12 cellular contexts compared by ENCODE assay signal in genomic region chr18:12403601-12404506, GRCh38. TPM values are rescaled to one million over a fixed set of nuclear protein-coding genes. Genes with fewer than 3 reads are reported as not detected.
DNase-seq lines count a peak whose midpoint lies in the region; ATAC-seq and TF ChIP-seq lines count a peak whose summit lies in the region.
"Had no signal": no experiment of that assay in that cellular context is flagged by ENCODE, and none has a peak within 500 bp of the region (broad histone marks: within the 10 kb centered on the region; RNA-seq: fewer than 3 reads in every experiment).

No MANE protein-coding gene starts in this region.

- H3K4me3 Mint-ChIP-seq in activated naive CD8-positive, alpha-beta T cell treated with anti-CD3 and anti-CD28 coated beads, Interleukin-2, amount 50 U/mL, for 24 hours, result no peak overlapping the region
- H3K4me3 Mint-ChIP-seq in activated naive CD8-positive, alpha-beta T cell treated with anti-CD3 and anti-CD28 coated beads for 36 hours, result no peak overlapping the region
- no peak overlapping the region for H3K4me3 Mint-ChIP-seq in type B pancreatic cell
- H3K4me3 Mint-ChIP-seq: activated CD8-positive, alpha-beta T cell treated with anti-CD3 and anti-CD28 coated beads for 36 hours; B cell had no signal

- H3K4me3 ChIP-seq in RWPE2 (ENCODE audit: severe bottlenecking), result no peak overlapping the region
- H3K4me3 ChIP-seq: testis had no signal

- H3K36me3 ChIP-seq in RWPE2 (ENCODE audit: low read depth), result no peaks in the 10 kb centered on the region

- H3K27me3 Mint-ChIP-seq in activated naive CD8-positive, alpha-beta T cell treated with anti-CD3 and anti-CD28 coated beads, Interleukin-2, amount 50 U/mL, for 24 hours, result peaks cover 52% of the 10 kb centered on the region
- peaks cover 46% of the 10 kb centered on the region for H3K27me3 Mint-ChIP-seq in activated naive CD8-positive, alpha-beta T cell treated with anti-CD3 and anti-CD28 coated beads for 36 hours
- H3K27me3 Mint-ChIP-seq in type B pancreatic cell, result peaks cover 41% of the 10 kb centered on the region

- no peak for ATAC-seq in activated naive CD8-positive, alpha-beta T cell treated with anti-CD3 and anti-CD28 coated beads, Interleukin-2, amount 50 U/mL, for 24 hours
- ATAC-seq in RWPE2 (ENCODE audit: low read depth) (peak; percentile 40; the same call in 2 of the 3 replicates), GM21786 (IDR thresholded peaks at IDR 0.05; ENCODE audit: unreplicated experiment) (no peak)
- ATAC-seq: activated CD8-positive, alpha-beta T cell treated with anti-CD3 and anti-CD28 coated beads for 36 hours had no signal

- H3K27ac Mint-ChIP-seq in activated naive CD8-positive, alpha-beta T cell treated with anti-CD3 and anti-CD28 coated beads, Interleukin-2, amount 50 U/mL, for 24 hours, result peak overlapping the region; percentile 22
- no peak overlapping the region for H3K27ac Mint-ChIP-seq in activated naive CD8-positive, alpha-beta T cell treated with anti-CD3 and anti-CD28 coated beads for 36 hours
- peak overlapping the region; percentile 5 for H3K27ac Mint-ChIP-seq in type B pancreatic cell
- H3K27ac Mint-ChIP-seq: activated CD8-positive, alpha-beta T cell treated with anti-CD3 and anti-CD28 coated beads for 36 hours; B cell had no signal

- DNase-seq in activated naive CD8-positive, alpha-beta T cell treated with anti-CD3 and anti-CD28 coated beads, Interleukin-2, amount 50 U/mL, for 24 hours, result no peak
- no peak for DNase-seq in activated naive CD8-positive, alpha-beta T cell treated with anti-CD3 and anti-CD28 coated beads for 36 hours
- DNase-seq in RWPE2 (ENCODE audit: low spot score) (no peak), fibroblast of peridontal ligament (ENCODE audit: extremely low read depth) (peak; percentile 94), type B pancreatic cell (ENCODE audit: extremely low spot score, unreplicated experiment) (no peak), NCI-H774 (lab: John Stamatoyannopoulos, UW) (no peak), DMS153 (lab: John Stamatoyannopoulos, UW) (no peak)
- DNase-seq: activated CD8-positive, alpha-beta T cell treated with anti-CD3 and anti-CD28 coated beads for 36 hours; left cardiac atrium; testis had no signal

- H3K9me3 Mint-ChIP-seq in activated naive CD8-positive, alpha-beta T cell treated with anti-CD3 and anti-CD28 coated beads, Interleukin-2, amount 50 U/mL, for 24 hours, result no peaks in the 10 kb centered on the region
- no peaks in the 10 kb centered on the region for H3K9me3 Mint-ChIP-seq in activated naive CD8-positive, alpha-beta T cell treated with anti-CD3 and anti-CD28 coated beads for 36 hours
- no peaks in the 10 kb centered on the region for H3K9me3 Mint-ChIP-seq in type B pancreatic cell
- H3K9me3 Mint-ChIP-seq: activated CD8-positive, alpha-beta T cell treated with anti-CD3 and anti-CD28 coated beads for 36 hours had no signal

- H3K27me3 ChIP-seq in RWPE2 (ENCODE audit: insufficient read depth, poor library complexity, severe bottlenecking), result no peaks in the 10 kb centered on the region
- H3K27me3 ChIP-seq: testis had no signal

- H3K36me3 Mint-ChIP-seq in activated naive CD8-positive, alpha-beta T cell treated with anti-CD3 and anti-CD28 coated beads, Interleukin-2, amount 50 U/mL, for 24 hours (ENCODE audit: low read depth), result no peaks in the 10 kb centered on the region
- no peaks in the 10 kb centered on the region for H3K36me3 Mint-ChIP-seq in activated naive CD8-positive, alpha-beta T cell treated with anti-CD3 and anti-CD28 coated beads for 36 hours
- no peaks in the 10 kb centered on the region for H3K36me3 Mint-ChIP-seq in type B pancreatic cell

- H3K9me3 ChIP-seq in RWPE2 (ENCODE audit: severe bottlenecking), result no peaks in the 10 kb centered on the region
- H3K9me3 ChIP-seq: testis had no signal

- H3K4me1 Mint-ChIP-seq in activated naive CD8-positive, alpha-beta T cell treated with anti-CD3 and anti-CD28 coated beads, Interleukin-2, amount 50 U/mL, for 24 hours, result peaks cover 30% of the 10 kb centered on the region
- peaks cover 18% of the 10 kb centered on the region for H3K4me1 Mint-ChIP-seq in activated naive CD8-positive, alpha-beta T cell treated with anti-CD3 and anti-CD28 coated beads for 36 hours
- H3K4me1 Mint-ChIP-seq in type B pancreatic cell (ENCODE audit: unreplicated experiment), result peaks cover 10% of the 10 kb centered on the region

- H3K4me1 ChIP-seq in RWPE2 (ENCODE audit: insufficient read depth, poor library complexity, severe bottlenecking), result peaks cover 19% of the 10 kb centered on the region

- peak overlapping the region; percentile 13 for H3K27ac ChIP-seq in RWPE2 (ENCODE audit: poor library complexity, severe bottlenecking)
- H3K27ac ChIP-seq: testis had no signal

- TF ChIP-seq CTCF in RWPE2 (IDR thresholded peaks at IDR 0.05; ENCODE audit: poor library complexity, severe bottlenecking) (no peak), type B pancreatic cell (conservative IDR thresholded peaks at IDR 0.05) (no peak)

RNA-seq across cellular contexts. Expression of gene PRELID3A, which starts 3.9 kb away (rescaled TPM):
- total RNA-seq in activated naive CD8-positive, alpha-beta T cell treated with anti-CD3 and anti-CD28 coated beads for 36 hours, result 1 to 10 TPM; 7.4 to 8.2 TPM
- 2.6 and 8.2 TPM in 2 replicates for total RNA-seq in type B pancreatic cell (ENCODE audit: low replicate concordance)

RNA-seq across cellular contexts. Expression of gene AFG3L2, which starts 26.8 kb away (rescaled TPM):
- 10 to 100 TPM; 80.4 to 80.7 TPM for total RNA-seq in activated naive CD8-positive, alpha-beta T cell treated with anti-CD3 and anti-CD28 coated beads for 36 hours
- total RNA-seq in type B pancreatic cell (ENCODE audit: low replicate concordance), result 56.0 and 62.6 TPM in 2 replicates
